In the genomic region with DNA sequence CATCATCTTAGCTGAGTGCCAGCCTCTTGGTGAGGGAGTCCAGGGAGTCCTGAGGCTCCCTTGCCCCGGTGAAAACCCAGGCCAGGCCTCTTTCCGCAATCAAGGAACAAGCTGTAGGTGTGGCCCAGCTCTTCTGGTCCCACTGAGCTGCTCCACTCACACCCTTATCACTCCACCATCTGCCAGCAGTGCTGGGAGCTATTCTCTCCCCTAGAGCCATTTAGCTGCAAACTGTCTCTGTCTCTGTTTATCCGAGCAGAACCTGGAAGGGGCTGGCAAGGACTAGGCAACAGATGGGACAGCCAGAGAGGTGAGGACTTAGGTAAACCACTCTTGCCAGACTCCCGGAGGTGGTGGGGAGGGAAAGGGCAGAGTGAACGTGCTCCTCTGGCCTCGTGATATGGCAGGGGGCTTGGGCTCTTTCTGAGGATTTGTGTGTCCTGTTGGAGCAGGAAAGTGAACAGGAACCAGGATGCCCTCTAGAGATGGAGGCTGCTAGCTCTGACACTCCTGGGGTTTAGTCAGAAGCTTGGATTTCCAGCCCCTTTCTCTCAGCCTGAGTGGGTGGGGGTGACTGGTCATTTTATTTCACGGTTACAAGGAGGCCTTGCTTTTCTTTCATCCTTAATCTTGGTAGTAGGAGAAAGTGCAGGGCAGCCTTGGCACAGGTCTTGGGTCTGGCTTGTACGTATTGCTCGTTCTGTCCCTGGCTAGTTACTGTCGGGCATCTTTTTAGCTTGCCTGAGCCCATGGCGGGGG, we compare ENCODE assay signal across 10 cellular contexts. TPM values are rescaled to one million over a fixed set of nuclear protein-coding genes. Genes with fewer than 3 reads are reported as not detected.
DNase-seq lines count a peak whose midpoint lies in the region; ATAC-seq and TF ChIP-seq lines count a peak whose summit lies in the region.
"Had no signal": no experiment of that assay in that cellular context is flagged by ENCODE, and none has a peak within 500 bp of the region (broad histone marks: within the 10 kb centered on the region; RNA-seq: fewer than 3 reads in every experiment).

No MANE protein-coding gene starts in this region.

- H3K27ac Mint-ChIP-seq in T-cell (peak overlapping the region; percentile 56 to 79), progenitor cell of endocrine pancreas (peak overlapping the region; percentile 62)

- H3K4me3 ChIP-seq in esophagus squamous epithelium: no peak overlapping the region

- WGBS in esophagus squamous epithelium, 2 donors: 81 to 82% methylated on average over 5 to 9 of the region's 11 CpGs

- no peak for TF ChIP-seq CTCF in esophagus squamous epithelium (IDR thresholded peaks at IDR 0.05)
- no peak for TF ChIP-seq CTCF in progenitor cell of endocrine pancreas (IDR thresholded peaks at IDR 0.05; ENCODE audit: unreplicated experiment)

- ATAC-seq in T-cell (replicated peaks in 1 of 4): no peak

- H3K36me3 ChIP-seq in esophagus squamous epithelium: peaks cover 0 to 10% (median 0%) of the 10 kb centered on the region in 3 donors

- peak; percentile 77 for DNase-seq in ELF-1 (ENCODE audit: low read depth, low spot score)
- no peak for DNase-seq in T-cell
- no peak for DNase-seq in esophagus squamous epithelium (lab: John Stamatoyannopoulos, UW)
- no peak for DNase-seq in progenitor cell of endocrine pancreas (ENCODE audit: low spot score, unreplicated experiment)
- no peak for DNase-seq in GOT3 (lab: John Stamatoyannopoulos, UW)
- DNase-seq in SHP77 treated with DMSO at 0.1 percent for 48 hours (lab: John Stamatoyannopoulos, UW): no peak
- no peak for DNase-seq in effector CD4-positive, alpha-beta T cell
- DNase-seq in NCI-H2196 (lab: John Stamatoyannopoulos, UW; ENCODE audit: unreplicated experiment): no peak
- DNase-seq: activated CD4-positive, alpha-beta T cell treated with anti-CD3 and anti-CD28 coated beads for 4 hours; NCI-H187 had no signal

- intact Hi-C loops in esophagus squamous epithelium (cut with DNase I): no loop called here

- no peak for TF ChIP-seq POLR2A in esophagus squamous epithelium (IDR thresholded peaks at IDR 0.05)

- POLR2A ChIA-PET in T-cell (lab: Charles Lee): no interaction called here

- peak overlapping the region in 1 of 3 donors; percentile 16 for H3K4me3 Mint-ChIP-seq in T-cell
- H3K4me3 Mint-ChIP-seq in progenitor cell of endocrine pancreas (ENCODE audit: low read depth): no peak overlapping the region

- peaks cover 0 to 8% (median 0%) of the 10 kb centered on the region in 3 donors for H3K9me3 ChIP-seq in esophagus squamous epithelium

- CTCF ChIA-PET in T-cell (lab: Charles Lee): interaction anchor here in 1 of 2 donors (0.6 to 1.1 kb wide), 2 partner anchors 12 to 18 kb away, joined by 3 to 4 read pairs; no protein-coding TSS in a partner anchor

- H3K36me3 Mint-ChIP-seq in T-cell: peaks cover 43% of the 10 kb centered on the region
- peaks cover 8% of the 10 kb centered on the region for H3K36me3 Mint-ChIP-seq in progenitor cell of endocrine pancreas (ENCODE audit: insufficient read depth)

- H3K4me1 Mint-ChIP-seq in T-cell (peaks cover 93 to 94% (median 94%) of the 10 kb centered on the region in 3 donors), progenitor cell of endocrine pancreas (ENCODE audit: low read depth) (peaks cover 15% of the 10 kb centered on the region)

- H3K27me3 Mint-ChIP-seq in T-cell: no peaks in the 10 kb centered on the region
- H3K27me3 Mint-ChIP-seq in progenitor cell of endocrine pancreas: no peaks in the 10 kb centered on the region

- peaks cover 31 to 75% (median 38%) of the 10 kb centered on the region in 3 donors for H3K4me1 ChIP-seq in esophagus squamous epithelium

- H3K27me3 ChIP-seq in esophagus squamous epithelium: no peaks in the 10 kb centered on the region

- peaks cover 8 to 19% (median 13%) of the 10 kb centered on the region in 3 donors for H3K9me3 Mint-ChIP-seq in T-cell
- peaks cover 11% of the 10 kb centered on the region for H3K9me3 Mint-ChIP-seq in progenitor cell of endocrine pancreas (ENCODE audit: low read depth)

- H3K27ac ChIP-seq in esophagus squamous epithelium: peak overlapping the region in 3 of 4 donors; percentile 33 to 74 (median 69)

RNA-seq across cellular contexts. Expression of gene B3GNT2, which starts 19.6 kb away (rescaled TPM):
- total RNA-seq in T-cell (10 to 100 TPM; 20.9 to 47.3 (median 22.4) TPM), esophagus squamous epithelium (10 to 100 TPM; 22.3 to 41.9 (median 33.5) TPM), progenitor cell of endocrine pancreas (17.4 and 18.5 TPM in 2 replicates)
